19 cellular contexts compared by ENCODE assay signal in genomic region chr4:3290476-3290875, GRCh38. TPM values are rescaled to one million over a fixed set of nuclear protein-coding genes. Genes with fewer than 3 reads are reported as not detected.
A peak's percentile ranks its signal among the peaks of the same experiment; 100 is the strongest.
DNase-seq lines count a peak whose midpoint lies in the region; ATAC-seq and TF ChIP-seq lines count a peak whose summit lies in the region.
"Had no signal": no experiment of that assay in that cellular context is flagged by ENCODE, and none has a peak within 500 bp of the region (broad histone marks: within the 10 kb centered on the region; RNA-seq: fewer than 3 reads in every experiment).

No MANE protein-coding gene starts in this region.

- ATAC-seq in Right ventricle myocardium superior (ENCODE audit: poor library complexity) (no peak), activated B cell treated with CpG ODN at 0.5 μM for 24 hours (ENCODE audit: low read depth) (no peak), GM21723 (IDR thresholded peaks at IDR 0.05; ENCODE audit: unreplicated experiment) (no peak)
- ATAC-seq: right lobe of liver had no signal

- intact Hi-C loops in Right ventricle myocardium superior (cut with DNase I) (no loop called here), activated B cell treated with CpG ODN at 0.5 μM for 24 hours (cut with micrococcal nuclease) (loop anchor here (10.0 kb wide), 2 partner anchors 246 to 806 kb away; no protein-coding TSS in a partner anchor)

- H3K27me3 ChIP-seq in right atrium auricular region, result no peaks in the 10 kb centered on the region
- H3K27me3 ChIP-seq: MG63, right lobe of liver had no signal

- POLR2A ChIA-PET in activated B cell treated with CpG ODN at 0.5 μM for 24 hours (lab: Charles Lee), result no interaction called here

- H3K27ac Mint-ChIP-seq in activated B cell treated with CpG ODN at 0.5 μM for 24 hours, result no peak overlapping the region
- H3K27ac Mint-ChIP-seq in mesothelial cell of epicardium, result no peak overlapping the region
- H3K27ac Mint-ChIP-seq: dendritic cell treated with granulocyte-macrophage colony-stimulating factor and Interleukin-4, amounts not matched to agents 40 ng/mL and 50 ng/mL, for 4 days had no signal

- peaks cover 0 to 33% of the 10 kb centered on the region in 2 donors for H3K4me1 ChIP-seq in right atrium auricular region

- TF ChIP-seq CTCF in right atrium auricular region (IDR thresholded peaks at IDR 0.05) (no peak), activated B cell treated with CpG ODN at 0.5 μM for 24 hours (IDR thresholded peaks at IDR 0.05) (no peak), mesothelial cell of epicardium (IDR thresholded peaks at IDR 0.05; ENCODE audit: unreplicated experiment) (no peak)

- H3K4me1 Mint-ChIP-seq in activated B cell treated with CpG ODN at 0.5 μM for 24 hours (peaks cover 27% of the 10 kb centered on the region), mesothelial cell of epicardium (peaks cover 20% of the 10 kb centered on the region)

- H3K4me3 Mint-ChIP-seq in activated B cell treated with CpG ODN at 0.5 μM for 24 hours (peak overlapping the region; percentile 11), mesothelial cell of epicardium (peak overlapping the region; percentile 31)
- H3K4me3 Mint-ChIP-seq: dendritic cell treated with granulocyte-macrophage colony-stimulating factor and Interleukin-4, amounts not matched to agents 40 ng/mL and 50 ng/mL, for 4 days had no signal

- H3K9me3 Mint-ChIP-seq in activated B cell treated with CpG ODN at 0.5 μM for 24 hours (no peaks in the 10 kb centered on the region), mesothelial cell of epicardium (no peaks in the 10 kb centered on the region)
- H3K9me3 Mint-ChIP-seq: dendritic cell treated with granulocyte-macrophage colony-stimulating factor and Interleukin-4, amounts not matched to agents 40 ng/mL and 50 ng/mL, for 4 days had no signal

- no peak overlapping the region for H3K4me3 ChIP-seq in right atrium auricular region
- H3K4me3 ChIP-seq: MG63, right lobe of liver, SK-N-MC had no signal

- peak; percentile 34 for DNase-seq in Right ventricle myocardium superior
- DNase-seq in right atrium auricular region (ENCODE audit: low spot score), result no peak
- DNase-seq in activated B cell treated with CpG ODN at 0.5 μM for 24 hours, result no peak
- DNase-seq in mesothelial cell of epicardium (ENCODE audit: low spot score in 2 of 2, unreplicated experiment in 2 of 2), result peak in 1 of 2 experiments; percentile 19
- peak; percentile 29 for DNase-seq in ureter (ENCODE audit: low spot score)
- no peak for DNase-seq in stimulated activated CD4-positive, alpha-beta T cell treated with anti-CD3 and anti-CD28 coated beads, Interleukin-15, amount 100 ng/mL, for 24 hours
- DNase-seq in GM19238 (ENCODE audit: insufficient read length, low spot score), result no peak
- DNase-seq: activated CD4-positive, alpha-beta T cell treated with anti-CD3 and anti-CD28 coated beads, Interleukin-2, amount 50 U/mL, for 4 hours; activated gamma-delta T cell; MG63; NCI-H2081; PC-9; stimulated activated CD4-positive, alpha-beta T cell treated with anti-CD3 and anti-CD28 coated beads, Interleukin-2, amount 100 ng/mL, for 24 hours had no signal

- peaks cover 15% of the 10 kb centered on the region for H3K27me3 Mint-ChIP-seq in activated B cell treated with CpG ODN at 0.5 μM for 24 hours
- peaks cover 19% of the 10 kb centered on the region for H3K27me3 Mint-ChIP-seq in mesothelial cell of epicardium (ENCODE audit: low read depth)

- CTCF ChIA-PET in activated B cell treated with CpG ODN at 0.5 μM for 24 hours (lab: Charles Lee), result no interaction called here

- H3K36me3 ChIP-seq in right atrium auricular region, result no peaks in the 10 kb centered on the region
- H3K36me3 ChIP-seq: ascending aorta, MG63, right lobe of liver had no signal

- no peak overlapping the region for H3K27ac ChIP-seq in right atrium auricular region
- H3K27ac ChIP-seq: ascending aorta, right lobe of liver, SK-N-MC had no signal

- H3K36me3 Mint-ChIP-seq in activated B cell treated with CpG ODN at 0.5 μM for 24 hours (ENCODE audit: low read depth), result peaks cover 2% of the 10 kb centered on the region
- H3K36me3 Mint-ChIP-seq in mesothelial cell of epicardium, result peaks cover 9% of the 10 kb centered on the region

- no peaks in the 10 kb centered on the region for H3K9me3 ChIP-seq in right atrium auricular region
- H3K9me3 ChIP-seq: ascending aorta, MG63, right lobe of liver had no signal

RNA-seq across cellular contexts. Expression of gene RGS12, which starts 2.3 kb away (rescaled TPM):
- 15.8 TPM for total RNA-seq in Right ventricle myocardium superior
- total RNA-seq in right atrium auricular region, result 1 to 10 TPM; 7.0 to 9.9 TPM
- 8.5 and 10.6 TPM in 2 replicates for total RNA-seq in activated B cell treated with CpG ODN at 0.5 μM for 24 hours
- 75.9 to 81.9 TPM (median 78.9 TPM) in 3 replicates for total RNA-seq in mesothelial cell of epicardium
- total RNA-seq in ureter, result 50.8 TPM

RNA-seq across cellular contexts. Expression of gene MSANTD1, which starts 41.5 kb away (rescaled TPM):
- total RNA-seq in Right ventricle myocardium superior, result 0.54 TPM
- not detected for total RNA-seq in right atrium auricular region
- total RNA-seq in activated B cell treated with CpG ODN at 0.5 μM for 24 hours, result 3.4 and 5.0 TPM in 2 replicates
- total RNA-seq in mesothelial cell of epicardium, result 2.5 to 3.1 TPM (median 2.6 TPM) in 3 replicates
- 1.7 TPM for total RNA-seq in ureter
- total RNA-seq: ascending aorta, epithelial cell of proximal tubule had no signal

Comparison
In these comparisons a context has a peak if more than half of its experiments do, and no peak if none do; other contexts are left out.
1. DNase-seq: peak in Right ventricle myocardium superior (single experiment) and ureter (single experiment); none in right atrium auricular region (single experiment), activated B cell treated with CpG ODN at 0.5 μM for 24 hours (single experiment), stimulated activated CD4-positive, alpha-beta T cell treated with anti-CD3 and anti-CD28 coated beads, Interleukin-15, amount 100 ng/mL, for 24 hours (single experiment) and GM19238 (single experiment).